In genomic region chr2:134425723-134426496, GRCh38 we compare ENCODE assay signal across 25 cellular contexts.
A peak's percentile ranks its signal among the peaks of the same experiment; 100 is the strongest.
DNase-seq lines count a peak whose midpoint lies in the region; ATAC-seq and TF ChIP-seq lines count a peak whose summit lies in the region.
"Had no signal": no experiment of that assay in that cellular context is flagged by ENCODE, and none has a peak within 500 bp of the region (broad histone marks: within the 10 kb centered on the region; RNA-seq: fewer than 3 reads in every experiment).

No MANE protein-coding gene starts in this region.

- TF ChIP-seq CTCF in IMR-90 (conservative IDR thresholded peaks at IDR 0.05; ENCODE audit: low read depth, low read length) (no peak), endothelial cell (IDR thresholded peaks at IDR 0.05; ENCODE audit: unreplicated experiment) (no peak)

- in situ Hi-C loops in IMR-90 (cut with MboI; ENCODE audit: low sequenced_read_pairs): no loop called here

- no peaks in the 10 kb centered on the region for H3K27me3 Mint-ChIP-seq in activated T-cell treated with anti-CD3 and anti-CD28 coated beads, Interleukin-2, amount 50 U/mL, for 24 hours
- H3K27me3 Mint-ChIP-seq in activated T-cell treated with anti-CD3 and anti-CD28 coated beads, Interleukin-2, amount 50 U/mL, for 4 hours (ENCODE audit: low read depth): no peaks in the 10 kb centered on the region
- H3K27me3 Mint-ChIP-seq in endothelial cell (ENCODE audit: unreplicated experiment): peaks cover 8% of the 10 kb centered on the region
- H3K27me3 Mint-ChIP-seq in stimulated activated memory B cell treated with anti-CD40 and anti-IgM and Interleukin-4, amounts not matched to agents 10 μg/mL and 1 μg/mL and 100 μg/mL, for 72 hours: no peaks in the 10 kb centered on the region
- H3K27me3 Mint-ChIP-seq: activated naive CD8-positive, alpha-beta T cell treated with anti-CD3 and anti-CD28 coated beads, Interleukin-2, amount 10 ng/mL, durations not matched to agents 7 days and 5 days had no signal

- no peak for TF ChIP-seq POLR2A in IMR-90 (IDR thresholded peaks at IDR 0.05; ENCODE audit: low read depth, low read length)

- DNase-seq in activated T-cell treated with anti-CD3 and anti-CD28 coated beads, Interleukin-2, amount 50 U/mL, for 24 hours: no peak
- no peak for DNase-seq in activated T-cell treated with anti-CD3 and anti-CD28 coated beads, Interleukin-2, amount 50 U/mL, for 4 hours
- DNase-seq in IMR-90 (peak; percentile 21), endothelial cell (ENCODE audit: low spot score) (no peak), mucosa of gallbladder (ENCODE audit: low spot score) (no peak), Ammon's horn (ENCODE audit: low spot score) (no peak)
- no peak for DNase-seq in activated effector memory CD4-positive, alpha-beta T cell treated with anti-CD3 and anti-CD28 coated beads, Interleukin-2, amount 50 U/mL, for 16 hours
- DNase-seq: activated CD4-positive, alpha-beta T cell treated with anti-CD3 and anti-CD28 coated beads for 4 hours; activated naive CD8-positive, alpha-beta T cell treated with anti-CD3 and anti-CD28 coated beads, Interleukin-2, amount 10 ng/mL, durations not matched to agents 7 days and 5 days; caudate nucleus; DMS79; hypothalamus; immature natural killer cell; Kasumi-1; left colon; NCI-H1436; NCI-H345; NCI-H774; stomach; tibial artery had no signal

- 100% methylated on average over 1 to 2 of the region's 6 CpGs for WGBS in IMR-90 (ENCODE audit: extremely low coverage in 2 of 2, insufficient read length in 1 of 2), 2 experiments

- dilution Hi-C loops in IMR-90 (cut with HindIII; ENCODE audit: low sequenced_read_pairs, unreplicated experiment): no loop called here

- H3K4me3 Mint-ChIP-seq in activated T-cell treated with anti-CD3 and anti-CD28 coated beads, Interleukin-2, amount 50 U/mL, for 24 hours: no peak overlapping the region
- no peak overlapping the region for H3K4me3 Mint-ChIP-seq in activated T-cell treated with anti-CD3 and anti-CD28 coated beads, Interleukin-2, amount 50 U/mL, for 4 hours
- H3K4me3 Mint-ChIP-seq in endothelial cell (ENCODE audit: unreplicated experiment): peak overlapping the region; percentile 26
- H3K4me3 Mint-ChIP-seq in stimulated activated memory B cell treated with anti-CD40 and anti-IgM and Interleukin-4, amounts not matched to agents 10 μg/mL and 1 μg/mL and 100 μg/mL, for 72 hours: no peak overlapping the region
- H3K4me3 Mint-ChIP-seq: activated naive CD8-positive, alpha-beta T cell treated with anti-CD3 and anti-CD28 coated beads, Interleukin-2, amount 10 ng/mL, durations not matched to agents 7 days and 5 days; activated T-helper 1 cell treated with anti-CD3 and anti-CD28 coated beads, Interleukin-12 subunit alpha, Interleukin-12 subunit beta, Interleukin-2, Interleukin-4 antibody, amounts not matched to agents 30 ng/mL and 10 ng/mL and 1 ng/mL, durations not matched to agents 14 hours and 24 hours and 36 hours; immature natural killer cell had no signal

- H3K27ac ChIP-seq in IMR-90 (ENCODE audit: insufficient read depth, low read length): no peak overlapping the region
- H3K27ac ChIP-seq: HL-60, SK-N-MC, stomach, tibial artery had no signal

- no peak overlapping the region for H3K4ac ChIP-seq in IMR-90 (ENCODE audit: low read depth, low read length)

- peak overlapping the region; percentile 69 for H3K27ac Mint-ChIP-seq in activated T-cell treated with anti-CD3 and anti-CD28 coated beads, Interleukin-2, amount 50 U/mL, for 24 hours
- peak overlapping the region; percentile 90 for H3K27ac Mint-ChIP-seq in endothelial cell (ENCODE audit: unreplicated experiment)
- H3K27ac Mint-ChIP-seq in stimulated activated memory B cell treated with anti-CD40 and anti-IgM and Interleukin-4, amounts not matched to agents 10 μg/mL and 1 μg/mL and 100 μg/mL, for 72 hours: peak overlapping the region; percentile 56
- H3K27ac Mint-ChIP-seq: activated naive CD8-positive, alpha-beta T cell treated with anti-CD3 and anti-CD28 coated beads, Interleukin-2, amount 10 ng/mL, durations not matched to agents 7 days and 5 days; activated T-helper 1 cell treated with anti-CD3 and anti-CD28 coated beads, Interleukin-12 subunit alpha, Interleukin-12 subunit beta, Interleukin-2, Interleukin-4 antibody, amounts not matched to agents 30 ng/mL and 10 ng/mL and 1 ng/mL, durations not matched to agents 14 hours and 24 hours and 36 hours had no signal

- H4K20me1 ChIP-seq in IMR-90 (ENCODE audit: insufficient read depth, low read length): no peaks in the 10 kb centered on the region; the same call in 1 of the 2 replicates

- H3K36me3 ChIP-seq in IMR-90 (ENCODE audit: control insufficient read depth, insufficient read depth, low read length): peaks cover 46% of the 10 kb centered on the region

- H3K4me2 ChIP-seq in IMR-90 (ENCODE audit: low read depth, low read length): no peak overlapping the region

- H3K9ac ChIP-seq in IMR-90 (ENCODE audit: low read depth, low read length): no peak overlapping the region

- ATAC-seq in activated T-cell treated with anti-CD3 and anti-CD28 coated beads, Interleukin-2, amount 50 U/mL, for 4 hours: no peak
- no peak for ATAC-seq in IMR-90 (ENCODE audit: low read depth)
- ATAC-seq in stimulated activated memory B cell treated with anti-CD40 and anti-IgM and Interleukin-4, amounts not matched to agents 10 μg/mL and 1 μg/mL and 100 μg/mL, for 72 hours: no peak
- ATAC-seq: HCT116, left colon had no signal

- H3K9me3 ChIP-seq in IMR-90 (ENCODE audit: control insufficient read depth, insufficient read depth, low read length): no peaks in the 10 kb centered on the region
- H3K9me3 ChIP-seq: stomach, tibial artery had no signal

- peaks cover 13% of the 10 kb centered on the region for H3K4me1 Mint-ChIP-seq in activated T-cell treated with anti-CD3 and anti-CD28 coated beads, Interleukin-2, amount 50 U/mL, for 24 hours (ENCODE audit: low read depth)
- no peaks in the 10 kb centered on the region for H3K4me1 Mint-ChIP-seq in activated T-cell treated with anti-CD3 and anti-CD28 coated beads, Interleukin-2, amount 50 U/mL, for 4 hours (ENCODE audit: low read depth)
- H3K4me1 Mint-ChIP-seq in endothelial cell (ENCODE audit: unreplicated experiment): peaks cover 66% of the 10 kb centered on the region
- peaks cover 11% of the 10 kb centered on the region for H3K4me1 Mint-ChIP-seq in stimulated activated memory B cell treated with anti-CD40 and anti-IgM and Interleukin-4, amounts not matched to agents 10 μg/mL and 1 μg/mL and 100 μg/mL, for 72 hours
- H3K4me1 Mint-ChIP-seq: immature natural killer cell had no signal

- no peak for TF ChIP-seq RAD21 in IMR-90 (IDR thresholded peaks at IDR 0.05; ENCODE audit: low read length)

- no peak overlapping the region for H2AFZ ChIP-seq in IMR-90 (replicated peaks; ENCODE audit: low read length, poor library complexity)

- POLR2A ChIA-PET in IMR-90 (lab: Charles Lee; ENCODE audit: unreplicated experiment): no interaction called here

- H2BK20ac ChIP-seq in IMR-90 (ENCODE audit: low read depth, low read length): no peak overlapping the region

- H3K56ac ChIP-seq in IMR-90 (ENCODE audit: extremely low read depth, insufficient read depth, low read length): no peak overlapping the region

- H3K4me3 ChIP-seq in IMR-90 (ENCODE audit: insufficient read depth, low read depth, low read length): no peak overlapping the region
- H3K4me3 ChIP-seq: SK-N-MC, stomach, tibial artery had no signal

- peaks cover 18% of the 10 kb centered on the region for H3K9me1 ChIP-seq in IMR-90 (ENCODE audit: insufficient read depth, low read length)

- peaks cover 4% of the 10 kb centered on the region for H3K4me1 ChIP-seq in IMR-90 (ENCODE audit: control insufficient read depth, insufficient read depth, low read length)

- no peak overlapping the region for H3K18ac ChIP-seq in IMR-90 (ENCODE audit: low read depth, low read length)

- no peak overlapping the region for H2BK120ac ChIP-seq in IMR-90 (ENCODE audit: low read depth, low read length)

- no peak overlapping the region for H2BK5ac ChIP-seq in IMR-90 (ENCODE audit: low read depth, low read length, poor library complexity, severe bottlenecking)

- H3K79me1 ChIP-seq in IMR-90 (ENCODE audit: low read depth in 1 of 2, low read length in 2 of 2): peaks cover 0 to 18% of the 10 kb centered on the region in 2 experiments; a peak in 3 of 4 replicates

- BruUV-seq in IMR-90 (replicated peaks; lab: Mats Ljungman, UMichigan): no TSS peak

- CTCF ChIA-PET in IMR-90 (lab: Yijun Ruan, JAX): interaction anchor here (0.7 kb wide), 1 partner anchor 11 kb away, joined by 3 read pairs; no protein-coding TSS in a partner anchor

- peaks cover 93% of the 10 kb centered on the region for H3K36me3 Mint-ChIP-seq in activated T-cell treated with anti-CD3 and anti-CD28 coated beads, Interleukin-2, amount 50 U/mL, for 24 hours (ENCODE audit: low read depth)
- H3K36me3 Mint-ChIP-seq in activated T-cell treated with anti-CD3 and anti-CD28 coated beads, Interleukin-2, amount 50 U/mL, for 4 hours (ENCODE audit: insufficient read depth): peaks cover 41% of the 10 kb centered on the region
- H3K36me3 Mint-ChIP-seq in endothelial cell (ENCODE audit: low read depth, unreplicated experiment): peaks cover 51% of the 10 kb centered on the region
- H3K36me3 Mint-ChIP-seq in stimulated activated memory B cell treated with anti-CD40 and anti-IgM and Interleukin-4, amounts not matched to agents 10 μg/mL and 1 μg/mL and 100 μg/mL, for 72 hours: peaks cover 52% of the 10 kb centered on the region

- H3K23ac ChIP-seq in IMR-90 (ENCODE audit: low read depth, low read length): no peak overlapping the region

- no peak overlapping the region; the same call in 1 of the 2 replicates for H3K14ac ChIP-seq in IMR-90 (replicated peaks; ENCODE audit: low read depth, low read length)

- no peaks in the 10 kb centered on the region for H3K9me3 Mint-ChIP-seq in activated T-cell treated with anti-CD3 and anti-CD28 coated beads, Interleukin-2, amount 50 U/mL, for 24 hours
- no peaks in the 10 kb centered on the region for H3K9me3 Mint-ChIP-seq in activated T-cell treated with anti-CD3 and anti-CD28 coated beads, Interleukin-2, amount 50 U/mL, for 4 hours
- H3K9me3 Mint-ChIP-seq in endothelial cell (ENCODE audit: unreplicated experiment): no peaks in the 10 kb centered on the region
- H3K9me3 Mint-ChIP-seq in stimulated activated memory B cell treated with anti-CD40 and anti-IgM and Interleukin-4, amounts not matched to agents 10 μg/mL and 1 μg/mL and 100 μg/mL, for 72 hours: no peaks in the 10 kb centered on the region
- H3K9me3 Mint-ChIP-seq: activated naive CD8-positive, alpha-beta T cell treated with anti-CD3 and anti-CD28 coated beads, Interleukin-2, amount 10 ng/mL, durations not matched to agents 7 days and 5 days; activated T-helper 1 cell treated with anti-CD3 and anti-CD28 coated beads, Interleukin-12 subunit alpha, Interleukin-12 subunit beta, Interleukin-2, Interleukin-4 antibody, amounts not matched to agents 30 ng/mL and 10 ng/mL and 1 ng/mL, durations not matched to agents 14 hours and 24 hours and 36 hours; immature natural killer cell had no signal

- H2AK9ac ChIP-seq in IMR-90 (replicated peaks; ENCODE audit: low read depth, low read length, poor library complexity): no peak overlapping the region

- H4K5ac ChIP-seq in IMR-90 (ENCODE audit: low read depth, low read length): no peak overlapping the region

- intact Hi-C loops in IMR-90 (cut with micrococcal nuclease): no loop called here

- H4K8ac ChIP-seq in IMR-90 (ENCODE audit: low read depth in 2 of 2, low read length in 2 of 2): no peak overlapping the region

- H4K91ac ChIP-seq in IMR-90 (ENCODE audit: insufficient read depth, low read depth, low read length): no peak overlapping the region

- no peak overlapping the region for H2AK5ac ChIP-seq in IMR-90 (ENCODE audit: low read depth, low read length)

- no peaks in the 10 kb centered on the region for H3K27me3 ChIP-seq in IMR-90 (ENCODE audit: control insufficient read depth, insufficient read depth, low read length)
- H3K27me3 ChIP-seq: stomach, tibial artery had no signal

- no peak overlapping the region for H2BK15ac ChIP-seq in IMR-90 (ENCODE audit: low read depth, low read length)
